In genomic region chr2:127094509-127095366, GRCh38 we compare ENCODE assay signal across 11 cellular contexts. TPM values are rescaled to one million over a fixed set of nuclear protein-coding genes. Genes with fewer than 3 reads are reported as not detected.
DNase-seq lines count a peak whose midpoint lies in the region; ATAC-seq and TF ChIP-seq lines count a peak whose summit lies in the region.
"Had no signal": no experiment of that assay in that cellular context is flagged by ENCODE, and none has a peak within 500 bp of the region (broad histone marks: within the 10 kb centered on the region; RNA-seq: fewer than 3 reads in every experiment).

No MANE protein-coding gene starts in this region.

- ATAC-seq in left ventricle myocardium superior (peak; percentile 72), T-helper 17 cell (no peak)

- peaks cover 68% of the 10 kb centered on the region for H3K4me1 ChIP-seq in Caco-2
- peaks cover 10% of the 10 kb centered on the region for H3K4me1 ChIP-seq in prostate gland (replicated peaks)

- TF ChIP-seq CTCF in Caco-2 (IDR thresholded peaks at IDR 0.05; ENCODE audit: insufficient read depth in 1 of 2, low read depth in 1 of 2, low read length in 1 of 2, severe bottlenecking in 1 of 2, unreplicated experiment in 1 of 2) (no peak), prostate gland (IDR thresholded peaks at IDR 0.05) (no peak)

- CTCF ChIA-PET in Caco-2 (lab: Charles Lee): no interaction called here

- peak overlapping the region; percentile 70 for H3K27ac Mint-ChIP-seq in Caco-2 (ENCODE audit: unreplicated experiment)
- H3K27ac Mint-ChIP-seq in T-helper 17 cell: no peak overlapping the region

- BruUV-seq in Caco-2 (replicated peaks; lab: Mats Ljungman, UMichigan): no TSS peak

- H3K4me3 ChIP-seq in Caco-2 (ENCODE audit: low read depth, low read length) (no peak overlapping the region), prostate gland (no peak overlapping the region)

- H3K27me3 Mint-ChIP-seq in Caco-2 (ENCODE audit: insufficient read depth, unreplicated experiment): no peaks in the 10 kb centered on the region
- H3K27me3 Mint-ChIP-seq in T-helper 17 cell: peaks cover 11% of the 10 kb centered on the region

- POLR2A ChIA-PET in Caco-2 (lab: Charles Lee): no interaction called here

- no peak for TF ChIP-seq POLR2A in prostate gland (IDR thresholded peaks at IDR 0.05)

- H3K36me3 Mint-ChIP-seq in Caco-2 (ENCODE audit: insufficient read depth, unreplicated experiment) (peaks cover 46% of the 10 kb centered on the region), T-helper 17 cell (ENCODE audit: low read depth) (no peaks in the 10 kb centered on the region)

- no peaks in the 10 kb centered on the region for H3K27me3 ChIP-seq in Caco-2 (replicated peaks; ENCODE audit: control insufficient read depth, insufficient read depth, low read length)
- no peaks in the 10 kb centered on the region for H3K27me3 ChIP-seq in prostate gland (replicated peaks; ENCODE audit: insufficient read depth)

- H3K4me1 Mint-ChIP-seq in Caco-2 (ENCODE audit: low read depth, unreplicated experiment) (peaks cover 37% of the 10 kb centered on the region), T-helper 17 cell (peaks cover 8% of the 10 kb centered on the region)

- H3K4me3 Mint-ChIP-seq in Caco-2 (ENCODE audit: unreplicated experiment) (no peak overlapping the region), T-helper 17 cell (no peak overlapping the region)

- H3K27ac ChIP-seq in prostate gland: peak overlapping the region; percentile 55 to 58
- H3K27ac ChIP-seq: HL-60 had no signal

- H3K9me3 ChIP-seq in Caco-2 (no peaks in the 10 kb centered on the region), prostate gland (no peaks in the 10 kb centered on the region), T-helper 17 cell (ENCODE audit: control insufficient read depth, low read length, poor library complexity, severe bottlenecking) (no peaks in the 10 kb centered on the region)

- DNase-seq in Caco-2 (peak in 1 of 2 experiments; percentile 45), SW480 (ENCODE audit: low spot score) (peak; percentile 59), left ventricle myocardium superior (peak; percentile 70), prostate gland (ENCODE audit: low spot score) (peak; percentile 46), OCI-M1 (lab: John Stamatoyannopoulos, UW) (no peak), T-helper 17 cell (no peak), middle frontal gyrus (ENCODE audit: extremely low spot score, low spot score) (no peak)
- DNase-seq in activated naive CD4-positive, alpha-beta T cell (lab: John Stamatoyannopoulos, UW): no peak
- DNase-seq: activated CD4-positive, CD25-positive, alpha-beta regulatory T cell treated with anti-CD3 and anti-CD28 coated beads, Interleukin-2, amount 50 U/mL, for 72 hours; DMS153 had no signal

- intact Hi-C loops in Caco-2 (cut with micrococcal nuclease; ENCODE audit: unreplicated experiment): no loop called here
- intact Hi-C loops in left ventricle myocardium superior (cut with micrococcal nuclease): no loop called here
- intact Hi-C loops in prostate gland (cut with DNase I): no loop called here

- H3K9me3 Mint-ChIP-seq in Caco-2 (ENCODE audit: unreplicated experiment): no peaks in the 10 kb centered on the region

- H3K36me3 ChIP-seq in Caco-2 (ENCODE audit: control insufficient read depth, insufficient read depth, low read length) (peaks cover 3% of the 10 kb centered on the region), prostate gland (no peaks in the 10 kb centered on the region)

- 25% methylated on average over 14 of the region's 17 CpGs for WGBS in prostate gland

RNA-seq across cellular contexts. Expression of gene BIN1, which starts 12.2 kb away (rescaled TPM):
- 198 and 205 TPM in 2 replicates for total RNA-seq in Caco-2 (2022)
- 15.0 TPM for total RNA-seq in left ventricle myocardium superior
- total RNA-seq in prostate gland: 10 to 100 TPM; 65.6 to 70.1 TPM
- 100 to 1,000 TPM; 132 to 133 TPM for total RNA-seq in T-helper 17 cell

Comparison
In these comparisons a context has a peak if more than half of its experiments do, and no peak if none do; other contexts are left out.
1. DNase-seq: peak in SW480 (single experiment), left ventricle myocardium superior (single experiment) and prostate gland (single experiment); none in activated naive CD4-positive, alpha-beta T cell (0 of 4), OCI-M1 (single experiment), T-helper 17 cell (0 of 3) and middle frontal gyrus (single experiment).